ENCODE assay signal across 1 cellular context in the genomic region with DNA sequence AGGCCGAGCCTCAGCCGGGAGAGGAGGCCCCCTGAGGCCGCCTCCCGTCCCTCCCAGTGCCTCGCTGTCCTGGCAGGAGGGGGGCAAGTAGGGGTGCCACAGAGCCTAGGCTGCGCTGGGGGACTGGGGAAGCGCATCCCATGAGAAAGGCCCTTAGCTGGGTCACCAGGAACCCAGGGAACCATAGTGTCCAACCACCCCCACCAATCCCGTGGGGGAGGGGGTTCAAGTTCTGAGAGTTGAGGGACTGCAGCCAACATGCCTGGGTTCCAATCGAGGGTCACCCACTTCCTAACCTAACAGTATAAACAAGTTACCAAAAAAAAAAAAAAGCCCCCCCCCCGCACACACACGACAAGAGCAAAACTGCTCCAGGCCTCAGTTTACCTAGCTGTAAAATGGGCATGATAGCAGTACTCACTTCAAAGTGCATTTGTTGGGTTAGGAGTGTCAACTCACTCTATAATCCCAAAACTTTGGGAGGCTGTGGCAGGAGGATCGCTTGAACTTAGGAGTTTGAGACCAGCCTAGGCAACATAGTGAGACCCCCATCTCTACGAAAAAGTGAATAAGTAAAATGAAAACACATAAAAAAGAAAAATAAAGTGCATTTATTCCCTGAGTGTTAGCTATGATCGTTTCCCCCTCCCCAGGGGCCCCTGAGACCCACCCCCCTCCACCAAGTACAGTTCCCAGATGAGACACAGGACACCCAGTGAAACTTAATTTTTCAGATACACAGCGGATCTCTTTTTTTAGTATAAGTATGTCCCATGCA.
TF ChIP-seq lines count a peak whose summit lies in the region.

No MANE protein-coding gene starts in this region.

TF ChIP-seq in K562, 482 proteins besides CTCF, POLR2A, EP300 and RAD21 (continued from another document and continues in another):
- TF ChIP-seq DACH1 (IDR thresholded peaks at IDR 0.05; ENCODE audit: partially characterized antibody) (peak; percentile 41), CBX3 (IDR thresholded peaks at IDR 0.05; ENCODE audit: borderline replicate concordance in 1 of 2, low read length in 2 of 2) (peak in 1 of 2 experiments; percentile 50; a peak in 1 of 3 replicates), POLR2AphosphoS2 (IDR thresholded peaks at IDR 0.05; ENCODE audit: low read length) (no peak), SMC3 (conservative IDR thresholded peaks at IDR 0.05; ENCODE audit: insufficient read depth, low read depth, low read length) (no peak), ZNF274 (IDR thresholded peaks at IDR 0.05; ENCODE audit: borderline replicate concordance, low read depth, low read length) (no peak), CEBPG (CRISPR knock-in tag; IDR thresholded peaks at IDR 0.05) (no peak), CEBPG (tag; conservative IDR thresholded peaks at IDR 0.05 in 1 of 2, IDR thresholded peaks at IDR 0.05 in 1 of 2) (no peak), ERF (CRISPR knock-in tag; IDR thresholded peaks at IDR 0.05) (no peak), ZNF24 (IDR thresholded peaks at IDR 0.05) (peak; percentile 88), ARNT (IDR thresholded peaks at IDR 0.05) (peak in 1 of 2 experiments; percentile 71; a peak in 2 of 4 replicates), SRSF9 (IDR thresholded peaks at IDR 0.05; ENCODE audit: borderline replicate concordance, low read depth, low read length) (no peak), ZNF785 (CRISPR knock-in tag; IDR thresholded peaks at IDR 0.05) (no peak), C11orf30 (IDR thresholded peaks at IDR 0.05; ENCODE audit: low read depth) (no peak), FOXM1 (IDR thresholded peaks at IDR 0.05; ENCODE audit: low read depth) (peak; percentile 38; the same call in 1 of the 2 replicates), FOXM1 (CRISPR knock-in tag; IDR thresholded peaks at IDR 0.05; ENCODE audit: low read depth) (no peak), MAFK (IDR thresholded peaks at IDR 0.05; ENCODE audit: low read length) (no peak), GABPA (tag; conservative IDR thresholded peaks at IDR 0.05; ENCODE audit: low read depth) (peak; percentile 67), ARID2 (IDR thresholded peaks at IDR 0.05) (no peak), NRF1 (conservative IDR thresholded peaks at IDR 0.05 in 1 of 2, IDR thresholded peaks at IDR 0.05 in 1 of 2) (peak; percentile 6 to 15; a peak in 2 of 4 replicates), BRD4 (IDR thresholded peaks at IDR 0.05) (no peak), PTTG1 (tag; IDR thresholded peaks at IDR 0.05; ENCODE audit: low read depth) (peak; percentile 27; the same call in 1 of the 2 replicates), HDAC6 (IDR thresholded peaks at IDR 0.05; ENCODE audit: low read depth, low read length) (no peak), NUFIP1 (IDR thresholded peaks at IDR 0.05; ENCODE audit: partially characterized antibody) (no peak), IFI16 (CRISPR knock-in tag; IDR thresholded peaks at IDR 0.05) (no peak), ZNF282 (CRISPR knock-in tag; IDR thresholded peaks at IDR 0.05) (no peak), GATAD2A (IDR thresholded peaks at IDR 0.05) (no peak; the same call in 1 of the 2 replicates), NFATC3 (IDR thresholded peaks at IDR 0.05) (no peak), KLF13 (tag; IDR thresholded peaks at IDR 0.05; ENCODE audit: borderline replicate concordance, low read depth) (peak; percentile 47; the same call in 1 of the 2 replicates), PTBP1 (IDR thresholded peaks at IDR 0.05; ENCODE audit: low read depth, low read length) (0 out of 2 replicates have a peak, but pooled peaks have one; percentile 64), PCBP2 (IDR thresholded peaks at IDR 0.05; ENCODE audit: low read depth, low read length, poor library complexity, severe bottlenecking) (no peak), ZNF263 (CRISPR knock-in tag; IDR thresholded peaks at IDR 0.05; ENCODE audit: borderline replicate concordance) (no peak; the same call in 1 of the 2 replicates), SUPT5H (IDR thresholded peaks at IDR 0.05) (no peak), MTA3 (IDR thresholded peaks at IDR 0.05; ENCODE audit: borderline replicate concordance) (peak; percentile 79)
- TF ChIP-seq, protein P1, sequence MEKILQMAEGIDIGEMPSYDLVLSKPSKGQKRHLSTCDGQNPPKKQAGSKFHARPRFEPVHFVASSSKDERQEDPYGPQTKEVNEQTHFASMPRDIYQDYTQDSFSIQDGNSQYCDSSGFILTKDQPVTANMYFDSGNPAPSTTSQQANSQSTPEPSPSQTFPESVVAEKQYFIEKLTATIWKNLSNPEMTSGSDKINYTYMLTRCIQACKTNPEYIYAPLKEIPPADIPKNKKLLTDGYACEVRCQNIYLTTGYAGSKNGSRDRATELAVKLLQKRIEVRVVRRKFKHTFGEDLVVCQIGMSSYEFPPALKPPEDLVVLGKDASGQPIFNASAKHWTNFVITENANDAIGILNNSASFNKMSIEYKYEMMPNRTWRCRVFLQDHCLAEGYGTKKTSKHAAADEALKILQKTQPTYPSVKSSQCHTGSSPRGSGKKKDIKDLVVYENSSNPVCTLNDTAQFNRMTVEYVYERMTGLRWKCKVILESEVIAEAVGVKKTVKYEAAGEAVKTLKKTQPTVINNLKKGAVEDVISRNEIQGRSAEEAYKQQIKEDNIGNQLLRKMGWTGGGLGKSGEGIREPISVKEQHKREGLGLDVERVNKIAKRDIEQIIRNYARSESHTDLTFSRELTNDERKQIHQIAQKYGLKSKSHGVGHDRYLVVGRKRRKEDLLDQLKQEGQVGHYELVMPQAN (IDR thresholded peaks at IDR 0.05; ENCODE audit: borderline replicate concordance), result peak; percentile 61
- TF ChIP-seq, protein P2, sequence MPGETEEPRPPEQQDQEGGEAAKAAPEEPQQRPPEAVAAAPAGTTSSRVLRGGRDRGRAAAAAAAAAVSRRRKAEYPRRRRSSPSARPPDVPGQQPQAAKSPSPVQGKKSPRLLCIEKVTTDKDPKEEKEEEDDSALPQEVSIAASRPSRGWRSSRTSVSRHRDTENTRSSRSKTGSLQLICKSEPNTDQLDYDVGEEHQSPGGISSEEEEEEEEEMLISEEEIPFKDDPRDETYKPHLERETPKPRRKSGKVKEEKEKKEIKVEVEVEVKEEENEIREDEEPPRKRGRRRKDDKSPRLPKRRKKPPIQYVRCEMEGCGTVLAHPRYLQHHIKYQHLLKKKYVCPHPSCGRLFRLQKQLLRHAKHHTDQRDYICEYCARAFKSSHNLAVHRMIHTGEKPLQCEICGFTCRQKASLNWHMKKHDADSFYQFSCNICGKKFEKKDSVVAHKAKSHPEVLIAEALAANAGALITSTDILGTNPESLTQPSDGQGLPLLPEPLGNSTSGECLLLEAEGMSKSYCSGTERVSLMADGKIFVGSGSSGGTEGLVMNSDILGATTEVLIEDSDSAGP (CRISPR knock-in tag; IDR thresholded peaks at IDR 0.05), result peak; percentile 31; the same call in 1 of the 2 replicates
- TF ChIP-seq, protein P3, sequence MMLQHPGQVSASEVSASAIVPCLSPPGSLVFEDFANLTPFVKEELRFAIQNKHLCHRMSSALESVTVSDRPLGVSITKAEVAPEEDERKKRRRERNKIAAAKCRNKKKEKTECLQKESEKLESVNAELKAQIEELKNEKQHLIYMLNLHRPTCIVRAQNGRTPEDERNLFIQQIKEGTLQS (IDR thresholded peaks at IDR 0.05), result no peak
- TF ChIP-seq, protein P3 (CRISPR knock-in tag; conservative IDR thresholded peaks at IDR 0.05), result no peak
- TF ChIP-seq, protein P4, sequence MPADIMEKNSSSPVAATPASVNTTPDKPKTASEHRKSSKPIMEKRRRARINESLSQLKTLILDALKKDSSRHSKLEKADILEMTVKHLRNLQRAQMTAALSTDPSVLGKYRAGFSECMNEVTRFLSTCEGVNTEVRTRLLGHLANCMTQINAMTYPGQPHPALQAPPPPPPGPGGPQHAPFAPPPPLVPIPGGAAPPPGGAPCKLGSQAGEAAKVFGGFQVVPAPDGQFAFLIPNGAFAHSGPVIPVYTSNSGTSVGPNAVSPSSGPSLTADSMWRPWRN (IDR thresholded peaks at IDR 0.05; ENCODE audit: low read depth), result 0 out of 2 replicates have a peak, but pooled peaks have one; percentile 24
- TF ChIP-seq, protein P5, sequence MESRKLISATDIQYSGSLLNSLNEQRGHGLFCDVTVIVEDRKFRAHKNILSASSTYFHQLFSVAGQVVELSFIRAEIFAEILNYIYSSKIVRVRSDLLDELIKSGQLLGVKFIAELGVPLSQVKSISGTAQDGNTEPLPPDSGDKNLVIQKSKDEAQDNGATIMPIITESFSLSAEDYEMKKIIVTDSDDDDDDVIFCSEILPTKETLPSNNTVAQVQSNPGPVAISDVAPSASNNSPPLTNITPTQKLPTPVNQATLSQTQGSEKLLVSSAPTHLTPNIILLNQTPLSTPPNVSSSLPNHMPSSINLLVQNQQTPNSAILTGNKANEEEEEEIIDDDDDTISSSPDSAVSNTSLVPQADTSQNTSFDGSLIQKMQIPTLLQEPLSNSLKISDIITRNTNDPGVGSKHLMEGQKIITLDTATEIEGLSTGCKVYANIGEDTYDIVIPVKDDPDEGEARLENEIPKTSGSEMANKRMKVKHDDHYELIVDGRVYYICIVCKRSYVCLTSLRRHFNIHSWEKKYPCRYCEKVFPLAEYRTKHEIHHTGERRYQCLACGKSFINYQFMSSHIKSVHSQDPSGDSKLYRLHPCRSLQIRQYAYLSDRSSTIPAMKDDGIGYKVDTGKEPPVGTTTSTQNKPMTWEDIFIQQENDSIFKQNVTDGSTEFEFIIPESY (CRISPR knock-in tag; IDR thresholded peaks at IDR 0.05), result no peak
- TF ChIP-seq, protein P6, sequence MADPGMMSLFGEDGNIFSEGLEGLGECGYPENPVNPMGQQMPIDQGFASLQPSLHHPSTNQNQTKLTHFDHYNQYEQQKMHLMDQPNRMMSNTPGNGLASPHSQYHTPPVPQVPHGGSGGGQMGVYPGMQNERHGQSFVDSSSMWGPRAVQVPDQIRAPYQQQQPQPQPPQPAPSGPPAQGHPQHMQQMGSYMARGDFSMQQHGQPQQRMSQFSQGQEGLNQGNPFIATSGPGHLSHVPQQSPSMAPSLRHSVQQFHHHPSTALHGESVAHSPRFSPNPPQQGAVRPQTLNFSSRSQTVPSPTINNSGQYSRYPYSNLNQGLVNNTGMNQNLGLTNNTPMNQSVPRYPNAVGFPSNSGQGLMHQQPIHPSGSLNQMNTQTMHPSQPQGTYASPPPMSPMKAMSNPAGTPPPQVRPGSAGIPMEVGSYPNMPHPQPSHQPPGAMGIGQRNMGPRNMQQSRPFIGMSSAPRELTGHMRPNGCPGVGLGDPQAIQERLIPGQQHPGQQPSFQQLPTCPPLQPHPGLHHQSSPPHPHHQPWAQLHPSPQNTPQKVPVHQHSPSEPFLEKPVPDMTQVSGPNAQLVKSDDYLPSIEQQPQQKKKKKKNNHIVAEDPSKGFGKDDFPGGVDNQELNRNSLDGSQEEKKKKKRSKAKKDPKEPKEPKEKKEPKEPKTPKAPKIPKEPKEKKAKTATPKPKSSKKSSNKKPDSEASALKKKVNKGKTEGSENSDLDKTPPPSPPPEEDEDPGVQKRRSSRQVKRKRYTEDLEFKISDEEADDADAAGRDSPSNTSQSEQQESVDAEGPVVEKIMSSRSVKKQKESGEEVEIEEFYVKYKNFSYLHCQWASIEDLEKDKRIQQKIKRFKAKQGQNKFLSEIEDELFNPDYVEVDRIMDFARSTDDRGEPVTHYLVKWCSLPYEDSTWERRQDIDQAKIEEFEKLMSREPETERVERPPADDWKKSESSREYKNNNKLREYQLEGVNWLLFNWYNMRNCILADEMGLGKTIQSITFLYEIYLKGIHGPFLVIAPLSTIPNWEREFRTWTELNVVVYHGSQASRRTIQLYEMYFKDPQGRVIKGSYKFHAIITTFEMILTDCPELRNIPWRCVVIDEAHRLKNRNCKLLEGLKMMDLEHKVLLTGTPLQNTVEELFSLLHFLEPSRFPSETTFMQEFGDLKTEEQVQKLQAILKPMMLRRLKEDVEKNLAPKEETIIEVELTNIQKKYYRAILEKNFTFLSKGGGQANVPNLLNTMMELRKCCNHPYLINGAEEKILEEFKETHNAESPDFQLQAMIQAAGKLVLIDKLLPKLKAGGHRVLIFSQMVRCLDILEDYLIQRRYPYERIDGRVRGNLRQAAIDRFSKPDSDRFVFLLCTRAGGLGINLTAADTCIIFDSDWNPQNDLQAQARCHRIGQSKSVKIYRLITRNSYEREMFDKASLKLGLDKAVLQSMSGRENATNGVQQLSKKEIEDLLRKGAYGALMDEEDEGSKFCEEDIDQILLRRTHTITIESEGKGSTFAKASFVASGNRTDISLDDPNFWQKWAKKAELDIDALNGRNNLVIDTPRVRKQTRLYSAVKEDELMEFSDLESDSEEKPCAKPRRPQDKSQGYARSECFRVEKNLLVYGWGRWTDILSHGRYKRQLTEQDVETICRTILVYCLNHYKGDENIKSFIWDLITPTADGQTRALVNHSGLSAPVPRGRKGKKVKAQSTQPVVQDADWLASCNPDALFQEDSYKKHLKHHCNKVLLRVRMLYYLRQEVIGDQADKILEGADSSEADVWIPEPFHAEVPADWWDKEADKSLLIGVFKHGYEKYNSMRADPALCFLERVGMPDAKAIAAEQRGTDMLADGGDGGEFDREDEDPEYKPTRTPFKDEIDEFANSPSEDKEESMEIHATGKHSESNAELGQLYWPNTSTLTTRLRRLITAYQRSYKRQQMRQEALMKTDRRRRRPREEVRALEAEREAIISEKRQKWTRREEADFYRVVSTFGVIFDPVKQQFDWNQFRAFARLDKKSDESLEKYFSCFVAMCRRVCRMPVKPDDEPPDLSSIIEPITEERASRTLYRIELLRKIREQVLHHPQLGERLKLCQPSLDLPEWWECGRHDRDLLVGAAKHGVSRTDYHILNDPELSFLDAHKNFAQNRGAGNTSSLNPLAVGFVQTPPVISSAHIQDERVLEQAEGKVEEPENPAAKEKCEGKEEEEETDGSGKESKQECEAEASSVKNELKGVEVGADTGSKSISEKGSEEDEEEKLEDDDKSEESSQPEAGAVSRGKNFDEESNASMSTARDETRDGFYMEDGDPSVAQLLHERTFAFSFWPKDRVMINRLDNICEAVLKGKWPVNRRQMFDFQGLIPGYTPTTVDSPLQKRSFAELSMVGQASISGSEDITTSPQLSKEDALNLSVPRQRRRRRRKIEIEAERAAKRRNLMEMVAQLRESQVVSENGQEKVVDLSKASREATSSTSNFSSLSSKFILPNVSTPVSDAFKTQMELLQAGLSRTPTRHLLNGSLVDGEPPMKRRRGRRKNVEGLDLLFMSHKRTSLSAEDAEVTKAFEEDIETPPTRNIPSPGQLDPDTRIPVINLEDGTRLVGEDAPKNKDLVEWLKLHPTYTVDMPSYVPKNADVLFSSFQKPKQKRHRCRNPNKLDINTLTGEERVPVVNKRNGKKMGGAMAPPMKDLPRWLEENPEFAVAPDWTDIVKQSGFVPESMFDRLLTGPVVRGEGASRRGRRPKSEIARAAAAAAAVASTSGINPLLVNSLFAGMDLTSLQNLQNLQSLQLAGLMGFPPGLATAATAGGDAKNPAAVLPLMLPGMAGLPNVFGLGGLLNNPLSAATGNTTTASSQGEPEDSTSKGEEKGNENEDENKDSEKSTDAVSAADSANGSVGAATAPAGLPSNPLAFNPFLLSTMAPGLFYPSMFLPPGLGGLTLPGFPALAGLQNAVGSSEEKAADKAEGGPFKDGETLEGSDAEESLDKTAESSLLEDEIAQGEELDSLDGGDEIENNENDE (IDR thresholded peaks at IDR 0.05; ENCODE audit: low read depth, low read length), result no peak
